In genomic region chr9:18447131-18447530, GRCh38 we compare ENCODE assay signal across 16 cellular contexts. TPM values are rescaled to one million over a fixed set of nuclear protein-coding genes. Genes with fewer than 3 reads are reported as not detected.
DNase-seq lines count a peak whose midpoint lies in the region; ATAC-seq and TF ChIP-seq lines count a peak whose summit lies in the region.
"Had no signal": no experiment of that assay in that cellular context is flagged by ENCODE, and none has a peak within 500 bp of the region (broad histone marks: within the 10 kb centered on the region; RNA-seq: fewer than 3 reads in every experiment).

No MANE protein-coding gene starts in this region.

- no peak overlapping the region for H3K4me2 ChIP-seq in SK-N-SH
- H3K4me2 ChIP-seq in mammary epithelial cell (ENCODE audit: insufficient read depth, low read depth, low read length) = peak overlapping the region; percentile 28

- DNase-seq in SK-N-SH = no peak
- no peak for DNase-seq in mammary epithelial cell
- peak in 2 of 3 donors; percentile 21 to 71 for DNase-seq in right lobe of liver
- DNase-seq in tibial artery = peak in 1 of 2 donors; percentile 55
- no peak for DNase-seq in SJCRH30
- DNase-seq in colonic mucosa = no peak
- no peak for DNase-seq in activated CD4-positive, alpha-beta T cell treated with anti-CD3 and anti-CD28 coated beads, Interleukin-2, amount 50 U/mL, for 1 hour
- DNase-seq: activated gamma-delta T cell treated with Interleukin-2 at 50 U/mL for 16 hours; endodermal cell; kidney glomerular epithelial cell; naive thymus-derived CD4-positive, alpha-beta T cell; NCI-H2227 treated with DMSO at 0.1 percent for 48 hours; stimulated activated CD4-positive, alpha-beta T cell treated with anti-CD3 and anti-CD28 coated beads, Interleukin-4, amount 100 ng/mL, for 4 hours had no signal

- ATAC-seq in SK-N-SH treated with all-trans-retinoic acid at 6 μM for 48 hours (peak; percentile 37), right lobe of liver (peak; percentile 81 to 90 (median 84))
- ATAC-seq: naive thymus-derived CD4-positive, alpha-beta T cell had no signal

- H3K79me2 ChIP-seq in SK-N-SH (ENCODE audit: insufficient read depth) = no peaks in the 10 kb centered on the region
- no peaks in the 10 kb centered on the region for H3K79me2 ChIP-seq in mammary epithelial cell (ENCODE audit: insufficient read depth, low read length)

- H4K20me1 ChIP-seq in SK-N-SH (ENCODE audit: insufficient read depth) (no peaks in the 10 kb centered on the region), mammary epithelial cell (ENCODE audit: insufficient read depth, low read length) (no peaks in the 10 kb centered on the region)

- H3K4me3 ChIP-seq in SK-N-SH (ENCODE audit: low read depth in 2 of 2, low read length in 1 of 2) (no peak overlapping the region), mammary epithelial cell (replicated peaks in 1 of 3; ENCODE audit: insufficient read depth in 1 of 3, low read depth in 2 of 3, low read length in 3 of 3) (no peak overlapping the region), right lobe of liver (no peak overlapping the region), tibial artery (no peak overlapping the region), SJCRH30 (no peak overlapping the region), colonic mucosa (no peak overlapping the region)
- H3K4me3 ChIP-seq: SK-N-MC had no signal

- TF ChIP-seq POLR2A in right lobe of liver (IDR thresholded peaks at IDR 0.05) = no peak

- H3K27ac ChIP-seq in SK-N-SH (ENCODE audit: low read depth in 2 of 2, low read length in 1 of 2) (peak overlapping the region in 1 of 2 experiments; percentile 13; a peak in 1 of 4 replicates), mammary epithelial cell (ENCODE audit: insufficient read depth, low read depth, low read length) (no peak overlapping the region), right lobe of liver (peak overlapping the region; percentile 4 to 69 (median 65)), tibial artery (peak overlapping the region; percentile 30 to 46), SJCRH30 (no peak overlapping the region), colonic mucosa (no peak overlapping the region)
- H3K27ac ChIP-seq: SK-N-MC had no signal

- H3F3A ChIP-seq in SK-N-SH (replicated peaks; ENCODE audit: insufficient read depth) = no peaks in the 10 kb centered on the region

- in situ Hi-C loops in mammary epithelial cell (cut with MboI; ENCODE audit: low sequenced_read_pairs in 2 of 2) = loop anchor here in 1 of 2 donors (25.0 kb wide), 1 partner anchor 590 kb away; the partner anchor contains the start of genes RRAGA and SAXO1

- intact Hi-C loops in mammary epithelial cell (cut with micrococcal nuclease) (no loop called here), right lobe of liver (cut with DNase I) (loop anchor here in 1 of 2 donors (10.0 kb wide), 1 partner anchor 192 kb away; no protein-coding TSS in a partner anchor), tibial artery (cut with DNase I; ENCODE audit: low total_unique reads) (no loop called here), colonic mucosa (cut with DNase I) (loop anchor here (10.0 kb wide), 1 partner anchor 578 kb away; no protein-coding TSS in a partner anchor)

- no peak overlapping the region; the same call in 1 of the 2 replicates for H2AFZ ChIP-seq in SK-N-SH (ENCODE audit: low read depth)
- peak overlapping the region; percentile 90 for H2AFZ ChIP-seq in mammary epithelial cell (ENCODE audit: low read depth, low read length)

- no peak for TF ChIP-seq RAD21 in SK-N-SH (IDR thresholded peaks at IDR 0.05; ENCODE audit: low read length)

- TF ChIP-seq CTCF in SK-N-SH (IDR thresholded peaks at IDR 0.05) = no peak
- no peak for TF ChIP-seq CTCF in mammary epithelial cell (conservative IDR thresholded peaks at IDR 0.05 in 1 of 2, IDR thresholded peaks at IDR 0.05 in 1 of 2; ENCODE audit: extremely low read depth in 1 of 2, insufficient read depth in 1 of 2, low read depth in 1 of 2, low read length in 2 of 2)
- TF ChIP-seq CTCF in right lobe of liver (IDR thresholded peaks at IDR 0.05) = no peak
- TF ChIP-seq CTCF in tibial artery (IDR thresholded peaks at IDR 0.05) = no peak
- TF ChIP-seq CTCF in colonic mucosa (IDR thresholded peaks at IDR 0.05) = no peak

- no peaks in the 10 kb centered on the region for H3K9me3 ChIP-seq in SK-N-SH
- no peaks in the 10 kb centered on the region for H3K9me3 ChIP-seq in mammary epithelial cell (replicated peaks; ENCODE audit: insufficient read depth, low read length)
- H3K9me3 ChIP-seq in right lobe of liver = no peaks in the 10 kb centered on the region
- H3K9me3 ChIP-seq in tibial artery = no peaks in the 10 kb centered on the region
- no peaks in the 10 kb centered on the region for H3K9me3 ChIP-seq in SJCRH30 (replicated peaks)
- no peaks in the 10 kb centered on the region for H3K9me3 ChIP-seq in colonic mucosa

- H3K27me3 ChIP-seq in SK-N-SH (ENCODE audit: insufficient read depth) = no peaks in the 10 kb centered on the region
- no peaks in the 10 kb centered on the region for H3K27me3 ChIP-seq in mammary epithelial cell (ENCODE audit: insufficient read depth, low read length)
- no peaks in the 10 kb centered on the region for H3K27me3 ChIP-seq in right lobe of liver
- H3K27me3 ChIP-seq in tibial artery = no peaks in the 10 kb centered on the region
- H3K27me3 ChIP-seq in SJCRH30 = no peaks in the 10 kb centered on the region
- no peaks in the 10 kb centered on the region for H3K27me3 ChIP-seq in colonic mucosa

- no peak for TF ChIP-seq EP300 in SK-N-SH (IDR thresholded peaks at IDR 0.05; ENCODE audit: borderline replicate concordance in 1 of 2, low read depth in 1 of 2, low read length in 1 of 2)

- H3K36me3 ChIP-seq in SK-N-SH (replicated peaks in 1 of 2; ENCODE audit: control insufficient read depth in 1 of 2, insufficient read depth in 2 of 2, low read length in 1 of 2) (no peaks in the 10 kb centered on the region), mammary epithelial cell (ENCODE audit: insufficient read depth, low read length) (no peaks in the 10 kb centered on the region), right lobe of liver (no peaks in the 10 kb centered on the region), tibial artery (no peaks in the 10 kb centered on the region), SJCRH30 (no peaks in the 10 kb centered on the region), colonic mucosa (no peaks in the 10 kb centered on the region)

- POLR2A ChIA-PET in SK-N-SH (lab: Yijun Ruan, JAX) = no interaction called here

- dilution Hi-C loops in mammary epithelial cell (cut with HindIII; ENCODE audit: low sequenced_read_pairs) = no loop called here

- WGBS in SK-N-SH (ENCODE audit: low lambda C conversion rate) = 73% methylated on average over 4 of the region's 4 CpGs
- WGBS in mammary epithelial cell (ENCODE audit: low coverage, missing lambda C conversion rate) = 34% methylated on average over 4 of the region's 4 CpGs
- 15% methylated on average over 4 of the region's 4 CpGs for WGBS in right lobe of liver (ENCODE audit: insufficient coverage, low coverage, low lambda C conversion rate, missing lambda C conversion rate)

- H3K4me1 ChIP-seq in SK-N-SH (ENCODE audit: control insufficient read depth in 1 of 2, insufficient read depth in 2 of 2, low read depth in 1 of 2, low read length in 1 of 2) = peaks cover 0 to 4% of the 10 kb centered on the region in 2 experiments; a peak in 2 of 4 replicates
- peaks cover 11% of the 10 kb centered on the region for H3K4me1 ChIP-seq in mammary epithelial cell (ENCODE audit: insufficient read depth, low read length)
- H3K4me1 ChIP-seq in right lobe of liver = peaks cover 0 to 37% (median 10%) of the 10 kb centered on the region in 4 donors
- H3K4me1 ChIP-seq in tibial artery = peaks cover 0 to 13% (median 6%) of the 10 kb centered on the region in 4 donors
- H3K4me1 ChIP-seq in SJCRH30 = peaks cover 6% of the 10 kb centered on the region; the same call in 1 of the 2 replicates
- H3K4me1 ChIP-seq in colonic mucosa = no peaks in the 10 kb centered on the region

- H3K9ac ChIP-seq in SK-N-SH (no peak overlapping the region), mammary epithelial cell (ENCODE audit: insufficient read depth, low read length) (no peak overlapping the region), colonic mucosa (ENCODE audit: low read depth in 2 of 2, low read length in 2 of 2) (no peak overlapping the region)

- BruUV-seq in mammary epithelial cell (replicated peaks; lab: Mats Ljungman, UMichigan) = no TSS peak

- CTCF ChIA-PET in SK-N-SH (lab: Yijun Ruan, JAX) (no interaction called here), mammary epithelial cell (lab: Charles Lee; ENCODE audit: low non-redundant PET) (no interaction called here)

- no peaks in the 10 kb centered on the region for H3K9me2 ChIP-seq in SK-N-SH

TF ChIP-seq in SK-N-SH treated with all-trans-retinoic acid at 6 μM for 48 hours, 23 proteins besides CTCF, POLR2A, EP300 and RAD21:
- no peak for TF ChIP-seq GLIS3 (CRISPR knock-in tag; IDR thresholded peaks at IDR 0.05)
- no peak for TF ChIP-seq BACH2 (CRISPR knock-in tag; IDR thresholded peaks at IDR 0.05; ENCODE audit: borderline replicate concordance)
- no peak for TF ChIP-seq ZFP3 (CRISPR knock-in tag; IDR thresholded peaks at IDR 0.05)
- TF ChIP-seq ZNF70 (CRISPR knock-in tag; IDR thresholded peaks at IDR 0.05) = no peak
- no peak for TF ChIP-seq OSR1 (CRISPR knock-in tag; IDR thresholded peaks at IDR 0.05)
- TF ChIP-seq ZFP30 (CRISPR knock-in tag; IDR thresholded peaks at IDR 0.05) = no peak
- no peak for TF ChIP-seq ZNF565 (CRISPR knock-in tag; conservative IDR thresholded peaks at IDR 0.05; ENCODE audit: low read depth)
TF ChIP-seq in SK-N-SH treated with all-trans-retinoic acid at 6 μM for 48 hours: peak in this region for 0.

TF ChIP-seq in SK-N-SH, 30 proteins besides CTCF, POLR2A, EP300 and RAD21:
- TF ChIP-seq MXI1 (IDR thresholded peaks at IDR 0.05; ENCODE audit: low read depth, low read length) = no peak
TF ChIP-seq in SK-N-SH: peak in this region for 0.

RNA-seq across cellular contexts. Expression of gene ADAMTSL1, which starts 26.8 kb away (rescaled TPM):
- polyA plus RNA-seq in SK-N-SH (2012; rRNA removed) = 114 and 163 TPM in 2 replicates
- 59.3 and 94.0 TPM in 2 replicates for polyA plus RNA-seq in SK-N-SH (2012; cell fraction: cytosol; rRNA removed)
- 215 and 304 TPM in 2 replicates for polyA plus RNA-seq in SK-N-SH (2012; cell fraction: nucleus; rRNA removed)
- total RNA-seq in mammary epithelial cell = under 1 TPM; 0.33 to 0.78 TPM
- polyA plus RNA-seq in mammary epithelial cell = 2.1 TPM
- not detected for polyA minus RNA-seq in mammary epithelial cell
- 1 to 10 TPM in 2 of 6 experiments, under 1 TPM in 4; 0.73 to 2.1 (median 0.89) TPM for total RNA-seq in right lobe of liver
- total RNA-seq in SJCRH30 (2014; rRNA removed; shearing (Covaris generic)) = 2.5 and 3.3 TPM in 2 replicates
- 10 to 100 TPM; 10.2 to 14.7 TPM for total RNA-seq in colonic mucosa
- total RNA-seq: G401; naive thymus-derived CD4-positive, alpha-beta T cell had no signal
- polyA plus RNA-seq: naive thymus-derived CD4-positive, alpha-beta T cell had no signal

Comparison
In these comparisons a context has a peak if more than half of its experiments do, and no peak if none do; other contexts are left out.
1. DNase-seq: peak in right lobe of liver (2 of 3); none in SK-N-SH (single experiment), mammary epithelial cell (single experiment), SJCRH30 (0 of 2), colonic mucosa (single experiment) and activated CD4-positive, alpha-beta T cell treated with anti-CD3 and anti-CD28 coated beads, Interleukin-2, amount 50 U/mL, for 1 hour (single experiment).
2. H3K27ac ChIP-seq: peak in right lobe of liver (3 of 3) and tibial artery (2 of 2); none in mammary epithelial cell (single experiment), SJCRH30 (single experiment) and colonic mucosa (single experiment).